In genomic region chr21:34807146-34807880, GRCh38 we compare ENCODE assay signal across 8 cellular contexts.
A peak's percentile ranks its signal among the peaks of the same experiment; 100 is the strongest.
DNase-seq lines count a peak whose midpoint lies in the region; ATAC-seq and TF ChIP-seq lines count a peak whose summit lies in the region.

No MANE protein-coding gene starts in this region.

- H3K27me3 Mint-ChIP-seq in activated CD4-positive, alpha-beta T cell treated with anti-CD3 and anti-CD28 coated beads for 36 hours = no peaks in the 10 kb centered on the region
- peaks cover 3% of the 10 kb centered on the region for H3K27me3 Mint-ChIP-seq in endothelial cell (ENCODE audit: unreplicated experiment)

- H3K27me3 ChIP-seq in body of pancreas = no peaks in the 10 kb centered on the region

- ATAC-seq in HG03432 (IDR thresholded peaks at IDR 0.05; ENCODE audit: unreplicated experiment) = peak; percentile 82
- peak; percentile 92 for ATAC-seq in activated CD4-positive, alpha-beta T cell treated with anti-CD3 and anti-CD28 coated beads for 36 hours
- no peak for ATAC-seq in body of pancreas

- peaks cover 73% of the 10 kb centered on the region for H3K36me3 Mint-ChIP-seq in activated CD4-positive, alpha-beta T cell treated with anti-CD3 and anti-CD28 coated beads for 36 hours (ENCODE audit: low read depth)
- H3K36me3 Mint-ChIP-seq in endothelial cell (ENCODE audit: low read depth, unreplicated experiment) = peaks cover 8% of the 10 kb centered on the region

- TF ChIP-seq POLR2A in body of pancreas (IDR thresholded peaks at IDR 0.05) = no peak

- no peaks in the 10 kb centered on the region for H3K9me3 ChIP-seq in body of pancreas

- peaks cover 2% of the 10 kb centered on the region for H3K4me1 ChIP-seq in body of pancreas

- CTCF ChIA-PET in activated CD4-positive, alpha-beta T cell treated with anti-CD3 and anti-CD28 coated beads for 36 hours (lab: Charles Lee) = interaction anchor here (0.6 to 1.6 kb wide), 7 partner anchors 39 to 458 kb away, joined by 3 to 6 read pairs (median 3); no protein-coding TSS in a partner anchor

- intact Hi-C loops in activated CD4-positive, alpha-beta T cell treated with anti-CD3 and anti-CD28 coated beads for 36 hours (cut with DNase I, micrococcal nuclease) = loop anchor here (1.0 to 10.0 kb wide), 10 partner anchors 59 to 721 kb away; partner anchors contain the start of gene RUNX1 (in 2 of the 2)
- intact Hi-C loops in body of pancreas (cut with DNase I) = no loop called here

- H3K27ac Mint-ChIP-seq in activated CD4-positive, alpha-beta T cell treated with anti-CD3 and anti-CD28 coated beads for 36 hours = peak overlapping the region; percentile 87
- H3K27ac Mint-ChIP-seq in endothelial cell (ENCODE audit: unreplicated experiment) = no peak overlapping the region

- H3K9me3 Mint-ChIP-seq in activated CD4-positive, alpha-beta T cell treated with anti-CD3 and anti-CD28 coated beads for 36 hours (ENCODE audit: low read depth) = peaks cover 5% of the 10 kb centered on the region
- H3K9me3 Mint-ChIP-seq in endothelial cell (ENCODE audit: unreplicated experiment) = no peaks in the 10 kb centered on the region

- POLR2A ChIA-PET in activated CD4-positive, alpha-beta T cell treated with anti-CD3 and anti-CD28 coated beads for 36 hours (lab: Charles Lee) = interaction anchor here (0.7 to 1.5 kb wide), 3 partner anchors 11 to 81 kb away, joined by 3 to 5 read pairs (median 4); no protein-coding TSS in a partner anchor

- H3K27ac ChIP-seq in body of pancreas = peak overlapping the region in 1 of 4 donors; percentile 28

- H3K4me1 Mint-ChIP-seq in activated CD4-positive, alpha-beta T cell treated with anti-CD3 and anti-CD28 coated beads for 36 hours = peaks cover 90% of the 10 kb centered on the region
- H3K4me1 Mint-ChIP-seq in endothelial cell (ENCODE audit: unreplicated experiment) = peaks cover 16% of the 10 kb centered on the region

- H3K4me3 Mint-ChIP-seq in activated CD4-positive, alpha-beta T cell treated with anti-CD3 and anti-CD28 coated beads for 36 hours = no peak overlapping the region
- no peak overlapping the region for H3K4me3 Mint-ChIP-seq in endothelial cell (ENCODE audit: unreplicated experiment)

- peak; percentile 95 for DNase-seq in EH (ENCODE audit: low read depth)
- peak; percentile 83 for DNase-seq in activated CD4-positive, alpha-beta T cell treated with anti-CD3 and anti-CD28 coated beads for 36 hours
- DNase-seq in dedifferentiated amniotic fluid mesenchymal stem cell (ENCODE audit: extremely low spot score) = peak; percentile 40
- peak; percentile 88 for DNase-seq in skeletal muscle cell (ENCODE audit: low read depth)
- no peak for DNase-seq in body of pancreas
- no peak for DNase-seq in endothelial cell (ENCODE audit: low spot score)
- DNase-seq in NCI-H748 (lab: John Stamatoyannopoulos, UW; ENCODE audit: unreplicated experiment) = no peak

- no peak overlapping the region for H3K4me3 ChIP-seq in skeletal muscle cell (ENCODE audit: low read depth, low read length)
- H3K4me3 ChIP-seq in body of pancreas = no peak overlapping the region

- no peak for TF ChIP-seq CTCF in body of pancreas (IDR thresholded peaks at IDR 0.05)
- TF ChIP-seq CTCF in endothelial cell (IDR thresholded peaks at IDR 0.05; ENCODE audit: unreplicated experiment) = no peak

- WGBS in body of pancreas, 2 donors = 70 to 87% methylated on average over 6 to 7 of the region's 7 CpGs

- no peaks in the 10 kb centered on the region for H3K36me3 ChIP-seq in body of pancreas (replicated peaks in 1 of 2; ENCODE audit: insufficient read depth in 1 of 2, low read depth in 2 of 2)

Comparison
In these comparisons a context has a peak if more than half of its experiments do, and no peak if none do; other contexts are left out.
1. DNase-seq: peak in EH (single experiment), activated CD4-positive, alpha-beta T cell treated with anti-CD3 and anti-CD28 coated beads for 36 hours (single experiment), dedifferentiated amniotic fluid mesenchymal stem cell (single experiment) and skeletal muscle cell (single experiment); none in body of pancreas (0 of 4), endothelial cell (single experiment) and NCI-H748 (single experiment).